20 cellular contexts compared by ENCODE assay signal in genomic region chr10:98858525-98858924, GRCh38.
DNase-seq lines count a peak whose midpoint lies in the region; ATAC-seq and TF ChIP-seq lines count a peak whose summit lies in the region.
"Had no signal": no experiment of that assay in that cellular context is flagged by ENCODE, and none has a peak within 500 bp of the region (broad histone marks: within the 10 kb centered on the region; RNA-seq: fewer than 3 reads in every experiment).

No MANE protein-coding gene starts in this region.

- CTCF ChIA-PET in PC-3 (lab: Charles Lee) = no interaction called here
- CTCF ChIA-PET in activated CD8-positive, alpha-beta memory T cell treated with anti-CD3 and anti-CD28 coated beads, Interleukin-2, amount 10 ng/mL, durations not matched to agents 7 days and 5 days (lab: Charles Lee) = no interaction called here

- no peaks in the 10 kb centered on the region for H3K36me3 Mint-ChIP-seq in GM23338 (ENCODE audit: low read depth)
- H3K36me3 Mint-ChIP-seq in activated CD8-positive, alpha-beta memory T cell treated with anti-CD3 and anti-CD28 coated beads, Interleukin-2, amount 10 ng/mL, durations not matched to agents 7 days and 5 days = no peaks in the 10 kb centered on the region
- H3K36me3 Mint-ChIP-seq: activated naive CD8-positive, alpha-beta T cell; naive B cell had no signal

- H3K79me2 ChIP-seq in GM23338 (replicated peaks; ENCODE audit: insufficient read depth) (no peaks in the 10 kb centered on the region), PC-3 (ENCODE audit: low read length) (no peaks in the 10 kb centered on the region)

- no peaks in the 10 kb centered on the region for H3K9me3 ChIP-seq in PC-3 (ENCODE audit: low read length)
- H3K9me3 ChIP-seq: tibial nerve had no signal

- no peaks in the 10 kb centered on the region for H3K9me2 ChIP-seq in GM23338 (ENCODE audit: insufficient read depth)
- no peaks in the 10 kb centered on the region for H3K9me2 ChIP-seq in PC-3 (replicated peaks; ENCODE audit: low read length)

- H4K20me1 ChIP-seq in GM23338 (replicated peaks; ENCODE audit: insufficient read depth) (no peaks in the 10 kb centered on the region), PC-3 (ENCODE audit: low read length) (no peaks in the 10 kb centered on the region)

- intact Hi-C loops in PC-3 (cut with micrococcal nuclease) = loop anchor here (10.0 kb wide), 1 partner anchor 416 kb away; no protein-coding TSS in a partner anchor

- no peaks in the 10 kb centered on the region for H3F3A ChIP-seq in GM23338 (replicated peaks; ENCODE audit: low read depth)
- H3F3A ChIP-seq in PC-3 (ENCODE audit: low read length, unreplicated experiment) = no peaks in the 10 kb centered on the region

- in situ Hi-C loops in ACHN (cut with HindIII; ENCODE audit: low pct_ligation_motif_present, low pct_unique_long_range_greater_than_20kb, low sequenced_read_pairs) = no loop called here

- H3K27me3 ChIP-seq in GM23338 (ENCODE audit: insufficient read depth) (no peaks in the 10 kb centered on the region), PC-3 (ENCODE audit: low read length) (no peaks in the 10 kb centered on the region)
- H3K27me3 ChIP-seq: tibial nerve had no signal

- H3K4me1 Mint-ChIP-seq in GM23338 = peaks cover 5% of the 10 kb centered on the region; the same call in 1 of the 3 replicates
- peaks cover 2% of the 10 kb centered on the region for H3K4me1 Mint-ChIP-seq in activated CD8-positive, alpha-beta memory T cell treated with anti-CD3 and anti-CD28 coated beads, Interleukin-2, amount 10 ng/mL, durations not matched to agents 7 days and 5 days
- H3K4me1 Mint-ChIP-seq: B cell, naive B cell had no signal

- no peak overlapping the region for H3K9ac ChIP-seq in PC-3 (ENCODE audit: low read length)

- DNase-seq in ACHN (peak; percentile 9), GM23338 (ENCODE audit: low spot score) (peak; percentile 62), PC-3 (peak; percentile 37), fibroblast of villous mesenchyme (ENCODE audit: low read depth) (peak; percentile 11)
- DNase-seq in activated CD8-positive, alpha-beta memory T cell treated with anti-CD3 and anti-CD28 coated beads, Interleukin-2, amount 10 ng/mL, durations not matched to agents 7 days and 5 days = no peak
- DNase-seq in stimulated activated naive CD4-positive, alpha-beta T cell treated with Interleukin-2 at 50 U/mL for 16 hours (lab: John Stamatoyannopoulos, UW) = no peak
- DNase-seq: activated CD4-positive, CD25-positive, alpha-beta regulatory T cell; activated CD8-positive, alpha-beta memory T cell treated with anti-CD3 and anti-CD28 coated beads, Interleukin-2, amount 50 U/mL, for 48 hours; cerebellar nuclear complex; EL; GOT3; left ventricle myocardium superior; naive B cell; NCI-H2081; stimulated activated CD4-positive, alpha-beta T cell treated with anti-CD3 and anti-CD28 coated beads, Interleukin-2, amount 100 ng/mL, for 24 hours had no signal

- H3K4me3 ChIP-seq in GM23338 = no peak overlapping the region
- H3K4me3 ChIP-seq in PC-3 (ENCODE audit: low read length) = no peak overlapping the region
- H3K4me3 ChIP-seq in fibroblast of villous mesenchyme (ENCODE audit: low read depth, low read length) = no peak overlapping the region
- H3K4me3 ChIP-seq: tibial nerve had no signal

- H3K27ac Mint-ChIP-seq in GM23338 = no peak overlapping the region
- no peak overlapping the region for H3K27ac Mint-ChIP-seq in activated CD8-positive, alpha-beta memory T cell treated with anti-CD3 and anti-CD28 coated beads, Interleukin-2, amount 10 ng/mL, durations not matched to agents 7 days and 5 days
- H3K27ac Mint-ChIP-seq: activated naive CD8-positive, alpha-beta T cell; B cell; naive B cell had no signal

- no peaks in the 10 kb centered on the region for H3K4me1 ChIP-seq in GM23338 (ENCODE audit: insufficient read depth)
- no peaks in the 10 kb centered on the region for H3K4me1 ChIP-seq in PC-3 (ENCODE audit: insufficient read depth, low read length)
- H3K4me1 ChIP-seq: tibial nerve had no signal

- H3K27ac ChIP-seq in GM23338 (ENCODE audit: low read depth) (no peak overlapping the region), PC-3 (ENCODE audit: low read length) (no peak overlapping the region)
- H3K27ac ChIP-seq: tibial nerve had no signal

- no peak overlapping the region for H3K4me3 Mint-ChIP-seq in GM23338
- H3K4me3 Mint-ChIP-seq in activated CD8-positive, alpha-beta memory T cell treated with anti-CD3 and anti-CD28 coated beads, Interleukin-2, amount 10 ng/mL, durations not matched to agents 7 days and 5 days = no peak overlapping the region
- H3K4me3 Mint-ChIP-seq: activated naive CD8-positive, alpha-beta T cell; B cell; naive B cell had no signal

- POLR2A ChIA-PET in PC-3 (lab: Charles Lee; ENCODE audit: unreplicated experiment) = no interaction called here

- no peaks in the 10 kb centered on the region for H3K9me3 Mint-ChIP-seq in GM23338
- H3K9me3 Mint-ChIP-seq in activated CD8-positive, alpha-beta memory T cell treated with anti-CD3 and anti-CD28 coated beads, Interleukin-2, amount 10 ng/mL, durations not matched to agents 7 days and 5 days (ENCODE audit: low read depth) = no peaks in the 10 kb centered on the region

- no peak overlapping the region for H2AFZ ChIP-seq in GM23338
- no peak overlapping the region for H2AFZ ChIP-seq in PC-3 (ENCODE audit: low read length)

- TF ChIP-seq CTCF in GM23338 (conservative IDR thresholded peaks at IDR 0.05; ENCODE audit: low read depth in 2 of 2) = peak; percentile 65 to 67
- peak; percentile 53 for TF ChIP-seq CTCF in PC-3 (conservative IDR thresholded peaks at IDR 0.05; ENCODE audit: low read depth, low read length)
- peak; percentile 29 for TF ChIP-seq CTCF in fibroblast of villous mesenchyme (IDR thresholded peaks at IDR 0.05; ENCODE audit: insufficient read depth, low read depth, low read length)

- H3K27me3 Mint-ChIP-seq in GM23338 (ENCODE audit: insufficient read depth, low read depth, poor library complexity) = peaks cover 2% of the 10 kb centered on the region
- H3K27me3 Mint-ChIP-seq in activated CD8-positive, alpha-beta memory T cell treated with anti-CD3 and anti-CD28 coated beads, Interleukin-2, amount 10 ng/mL, durations not matched to agents 7 days and 5 days = no peaks in the 10 kb centered on the region

- H3K4me2 ChIP-seq in GM23338 (no peak overlapping the region), PC-3 (ENCODE audit: low read length) (no peak overlapping the region)

- ATAC-seq in GM23338 (peak; percentile 62), PC-3 (no peak), HG02798 (IDR thresholded peaks at IDR 0.05; ENCODE audit: poor library complexity, unreplicated experiment) (no peak), GM18867 (IDR thresholded peaks at IDR 0.05; ENCODE audit: unreplicated experiment) (no peak)
- no peak for ATAC-seq in activated CD8-positive, alpha-beta memory T cell treated with anti-CD3 and anti-CD28 coated beads, Interleukin-2, amount 10 ng/mL, durations not matched to agents 7 days and 5 days
- ATAC-seq: left ventricle myocardium superior had no signal

- H3K36me3 ChIP-seq in GM23338 (ENCODE audit: insufficient read depth) (no peaks in the 10 kb centered on the region), PC-3 (ENCODE audit: low read depth, low read length) (no peaks in the 10 kb centered on the region)
- H3K36me3 ChIP-seq: tibial nerve had no signal

- BruUV-seq in PC-3 (replicated peaks; lab: Mats Ljungman, UMichigan) = no TSS peak

TF ChIP-seq in GM23338, 12 proteins besides CTCF, POLR2A, EP300 and RAD21 (continues in another document):
- no peak for TF ChIP-seq ZNF331 (CRISPR knock-in tag; IDR thresholded peaks at IDR 0.05; ENCODE audit: low read depth)

Comparison
In these comparisons a context has a peak if more than half of its experiments do, and no peak if none do; other contexts are left out.
1. DNase-seq: peak in ACHN (single experiment), GM23338 (single experiment), PC-3 (single experiment) and fibroblast of villous mesenchyme (single experiment); none in activated CD8-positive, alpha-beta memory T cell treated with anti-CD3 and anti-CD28 coated beads, Interleukin-2, amount 10 ng/mL, durations not matched to agents 7 days and 5 days (single experiment) and stimulated activated naive CD4-positive, alpha-beta T cell treated with Interleukin-2 at 50 U/mL for 16 hours (single experiment).
2. Peak in every context shown above with its lines, with median percentiles within 50 percentile points of each other: CTCF ChIP-seq.